In genomic region chr7:94511763-94512162, GRCh38 we compare ENCODE assay signal across 11 cellular contexts. TPM values are rescaled to one million over a fixed set of nuclear protein-coding genes. Genes with fewer than 3 reads are reported as not detected.
DNase-seq lines count a peak whose midpoint lies in the region; ATAC-seq and TF ChIP-seq lines count a peak whose summit lies in the region.
"Had no signal": no experiment of that assay in that cellular context is flagged by ENCODE, and none has a peak within 500 bp of the region (broad histone marks: within the 10 kb centered on the region; RNA-seq: fewer than 3 reads in every experiment).

No MANE protein-coding gene starts in this region.

- H4K8ac ChIP-seq in neuronal stem cell (ENCODE audit: low read depth, low read length), result no peak overlapping the region

- H3K4me1 ChIP-seq in parathyroid adenoma, result peaks cover 13% of the 10 kb centered on the region
- peaks cover 11 to 13% of the 10 kb centered on the region in 2 donors for H3K4me1 ChIP-seq in neuronal stem cell (ENCODE audit: control insufficient read depth in 2 of 2, insufficient read depth in 1 of 2, low read depth in 1 of 2, low read length in 2 of 2)

- H2AK5ac ChIP-seq in neuronal stem cell (ENCODE audit: low read depth, low read length), result no peak overlapping the region

- H2AFZ ChIP-seq in parathyroid adenoma (no peak overlapping the region), neuronal stem cell (ENCODE audit: low read length) (no peak overlapping the region)

- no peak overlapping the region for H3K18ac ChIP-seq in neuronal stem cell (ENCODE audit: low read length)

- DNase-seq in NCI-H2171 treated with DMSO at 0.1 percent for 48 hours (lab: John Stamatoyannopoulos, UW) (peak; percentile 52), NCI-H2171 (lab: John Stamatoyannopoulos, UW) (no peak), NCI-H2227 (lab: John Stamatoyannopoulos, UW; ENCODE audit: unreplicated experiment) (peak; percentile 22), dermis blood vessel endothelial cell (peak; percentile 34), neuronal stem cell (ENCODE audit: low spot score) (no peak)
- DNase-seq: activated effector memory CD4-positive, alpha-beta T cell treated with anti-CD3 and anti-CD28 coated beads, Interleukin-2, amount 50 U/mL, for 16 hours; spleen had no signal

- H2BK15ac ChIP-seq in neuronal stem cell (ENCODE audit: low read length), result no peak overlapping the region

- peaks cover 1% of the 10 kb centered on the region for H3K79me1 ChIP-seq in neuronal stem cell (ENCODE audit: low read depth, low read length)

- no peak for TF ChIP-seq CTCF in parathyroid adenoma (IDR thresholded peaks at IDR 0.05)

- H3K79me2 ChIP-seq in parathyroid adenoma, result peaks cover 5% of the 10 kb centered on the region

- no peak overlapping the region for H4K91ac ChIP-seq in neuronal stem cell (ENCODE audit: low read depth, low read length, poor library complexity)

- H3K9me3 ChIP-seq in parathyroid adenoma (ENCODE audit: control insufficient read depth, low read length), result no peaks in the 10 kb centered on the region
- no peaks in the 10 kb centered on the region for H3K9me3 ChIP-seq in neuronal stem cell (replicated peaks in 1 of 2; ENCODE audit: control insufficient read depth in 2 of 2, insufficient read depth in 1 of 2, low read depth in 1 of 2, low read length in 2 of 2)
- H3K9me3 ChIP-seq: spleen, vagina had no signal

- H3K4me3 ChIP-seq in parathyroid adenoma (ENCODE audit: low read depth, low read length) (no peak overlapping the region), neuronal stem cell (ENCODE audit: low read length in 2 of 2) (peak overlapping the region in 1 of 2 donors; percentile 95)

- H2BK5ac ChIP-seq in neuronal stem cell (ENCODE audit: low read length), result no peak overlapping the region

- no peak overlapping the region for H2BK12ac ChIP-seq in neuronal stem cell (ENCODE audit: low read length)

- H2BK120ac ChIP-seq in neuronal stem cell (ENCODE audit: low read depth, low read length), result no peak overlapping the region

- peak overlapping the region; percentile 96 for H3K27ac ChIP-seq in parathyroid adenoma
- no peak overlapping the region for H3K27ac ChIP-seq in neuronal stem cell (replicated peaks; ENCODE audit: low read length)

- H3K27me3 ChIP-seq in parathyroid adenoma (ENCODE audit: control insufficient read depth, insufficient read depth, low read length) (no peaks in the 10 kb centered on the region), neuronal stem cell (ENCODE audit: control insufficient read depth in 3 of 3, insufficient read depth in 3 of 3, low read depth in 1 of 3, low read length in 3 of 3) (no peaks in the 10 kb centered on the region)
- H3K27me3 ChIP-seq: spleen, vagina had no signal

- no peak overlapping the region for H3K23ac ChIP-seq in neuronal stem cell (ENCODE audit: low read depth, low read length, poor library complexity)

- H3K14ac ChIP-seq in neuronal stem cell (ENCODE audit: low read length), result no peak overlapping the region

- H3K4me2 ChIP-seq in parathyroid adenoma (ENCODE audit: low read length), result peak overlapping the region; percentile 8
- H3K4me2 ChIP-seq in neuronal stem cell (ENCODE audit: insufficient read depth, low read length, poor library complexity, severe bottlenecking), result no peak overlapping the region

- no peak for ATAC-seq in HG03045 (IDR thresholded peaks at IDR 0.05; ENCODE audit: unreplicated experiment)
- ATAC-seq in HG03521 (IDR thresholded peaks at IDR 0.05; ENCODE audit: unreplicated experiment), result no peak

- no peak overlapping the region for H3K9ac ChIP-seq in parathyroid adenoma
- no peak overlapping the region for H3K9ac ChIP-seq in neuronal stem cell (ENCODE audit: low read depth, low read length, poor library complexity)

- no peaks in the 10 kb centered on the region for H3K36me3 ChIP-seq in parathyroid adenoma (ENCODE audit: control insufficient read depth, insufficient read depth, low read length)
- peaks cover 0 to 15% of the 10 kb centered on the region in 2 donors for H3K36me3 ChIP-seq in neuronal stem cell (replicated peaks in 1 of 2; ENCODE audit: control insufficient read depth in 2 of 2, insufficient read depth in 2 of 2, low read length in 2 of 2)
- H3K36me3 ChIP-seq: spleen, vagina had no signal

- no peak overlapping the region for H3K4ac ChIP-seq in neuronal stem cell (ENCODE audit: low read length)

RNA-seq across cellular contexts. Expression of gene CASD1, which starts 2.2 kb away (rescaled TPM):
- total RNA-seq in dermis blood vessel endothelial cell, result 23.3 and 23.8 TPM in 2 replicates
- 37.6 TPM for polyA plus RNA-seq in neuronal stem cell (2013, experiment 1 of 2)
- polyA plus RNA-seq in neuronal stem cell (2013, experiment 2 of 2), result 38.3 TPM

Comparison
In these comparisons a context has a peak if more than half of its experiments do, and no peak if none do; other contexts are left out.
1. DNase-seq: peak in NCI-H2171 treated with DMSO at 0.1 percent for 48 hours (single experiment), NCI-H2227 (single experiment) and dermis blood vessel endothelial cell (single experiment); none in NCI-H2171 (single experiment) and neuronal stem cell (single experiment).